Comparison of ENCODE assay signal across 9 cellular contexts in genomic region chr20:47304287-47304686, GRCh38. TPM values are rescaled to one million over a fixed set of nuclear protein-coding genes. Genes with fewer than 3 reads are reported as not detected.
DNase-seq lines count a peak whose midpoint lies in the region; ATAC-seq and TF ChIP-seq lines count a peak whose summit lies in the region.
"Had no signal": no experiment of that assay in that cellular context is flagged by ENCODE, and none has a peak within 500 bp of the region (broad histone marks: within the 10 kb centered on the region; RNA-seq: fewer than 3 reads in every experiment).

No MANE protein-coding gene starts in this region.

- TF ChIP-seq EP300 in esophagus muscularis mucosa (IDR thresholded peaks at IDR 0.05) = no peak

- peaks cover 6% of the 10 kb centered on the region for H3K4me1 ChIP-seq in CD8-positive, alpha-beta T cell (ENCODE audit: insufficient read depth, low read length)
- H3K4me1 ChIP-seq in esophagus muscularis mucosa = peaks cover 26 to 58% (median 57%) of the 10 kb centered on the region in 4 donors

- H3K9me3 Mint-ChIP-seq in CD8-positive, alpha-beta T cell = no peaks in the 10 kb centered on the region
- H3K9me3 Mint-ChIP-seq in nephron progenitor cell = no peaks in the 10 kb centered on the region

- no peak overlapping the region for H3K4me3 ChIP-seq in CD8-positive, alpha-beta T cell (ENCODE audit: low read depth, low read length)
- H3K4me3 ChIP-seq in esophagus muscularis mucosa = no peak overlapping the region
- H3K4me3 ChIP-seq: skin epidermis had no signal

- CTCF ChIA-PET in CD8-positive, alpha-beta T cell (lab: Charles Lee) = interaction anchor here (9.5 kb wide), 1 partner anchor 79 kb away, joined by 58 read pairs; no protein-coding TSS in a partner anchor

- intact Hi-C loops in CD8-positive, alpha-beta T cell (cut with DNase I, micrococcal nuclease) = no loop called here
- intact Hi-C loops in esophagus muscularis mucosa (cut with DNase I) = no loop called here

- ATAC-seq in CD8-positive, alpha-beta T cell = no peak
- no peak for ATAC-seq in GM19023 (IDR thresholded peaks at IDR 0.05; ENCODE audit: unreplicated experiment)
- no peak for ATAC-seq in GM21737 (IDR thresholded peaks at IDR 0.05; ENCODE audit: unreplicated experiment)

- peaks cover 71% of the 10 kb centered on the region for H3K36me3 Mint-ChIP-seq in CD8-positive, alpha-beta T cell
- H3K36me3 Mint-ChIP-seq in nephron progenitor cell (ENCODE audit: low read depth) = peaks cover 61% of the 10 kb centered on the region

- H3K36me3 ChIP-seq in CD8-positive, alpha-beta T cell (ENCODE audit: insufficient read depth, low read length) = peaks cover 19% of the 10 kb centered on the region
- peaks cover 9 to 67% (median 42%) of the 10 kb centered on the region in 4 donors for H3K36me3 ChIP-seq in esophagus muscularis mucosa

- H3K27me3 ChIP-seq in CD8-positive, alpha-beta T cell (ENCODE audit: insufficient read depth, low read length) = no peaks in the 10 kb centered on the region
- H3K27me3 ChIP-seq in esophagus muscularis mucosa = no peaks in the 10 kb centered on the region

- no peak for DNase-seq in CD8-positive, alpha-beta T cell
- DNase-seq in NCI-H2029 treated with DMSO at 0.1 percent for 48 hours (lab: John Stamatoyannopoulos, UW) (peak; percentile 82), esophagus muscularis mucosa (ENCODE audit: extremely low spot score) (no peak), nephron progenitor cell (no peak), activated gamma-delta T cell treated with Interleukin-2 at 50 U/mL for 16 hours (no peak)
- no peak for DNase-seq in stimulated activated CD4-positive, alpha-beta T cell treated with anti-CD3 and anti-CD28 coated beads, Interleukin-2, amount 100 ng/mL, for 48 hours

- H3K4me3 Mint-ChIP-seq in CD8-positive, alpha-beta T cell = no peak overlapping the region
- H3K4me3 Mint-ChIP-seq in nephron progenitor cell = no peak overlapping the region

- no peak for TF ChIP-seq CTCF in CD8-positive, alpha-beta T cell (IDR thresholded peaks at IDR 0.05)
- TF ChIP-seq CTCF in esophagus muscularis mucosa (IDR thresholded peaks at IDR 0.05) = peak in 2 of 3 experiments; percentile 24 to 39
- no peak for TF ChIP-seq CTCF in nephron progenitor cell (IDR thresholded peaks at IDR 0.05)

- peaks cover 22% of the 10 kb centered on the region for H3K4me1 Mint-ChIP-seq in CD8-positive, alpha-beta T cell (ENCODE audit: low read depth)
- peaks cover 4% of the 10 kb centered on the region for H3K4me1 Mint-ChIP-seq in nephron progenitor cell

- TF ChIP-seq POLR2A in esophagus muscularis mucosa (IDR thresholded peaks at IDR 0.05; ENCODE audit: low read depth) = no peak

- POLR2A ChIA-PET in CD8-positive, alpha-beta T cell (lab: Charles Lee) = no interaction called here

- 38% methylated on average over 3 of the region's 3 CpGs for WGBS in esophagus muscularis mucosa

- H3K9me3 ChIP-seq in CD8-positive, alpha-beta T cell (ENCODE audit: low read length) = no peaks in the 10 kb centered on the region
- no peaks in the 10 kb centered on the region for H3K9me3 ChIP-seq in esophagus muscularis mucosa

- H3K27me3 Mint-ChIP-seq in CD8-positive, alpha-beta T cell (ENCODE audit: low read depth) = no peaks in the 10 kb centered on the region
- H3K27me3 Mint-ChIP-seq in nephron progenitor cell (ENCODE audit: low read depth, poor library complexity) = no peaks in the 10 kb centered on the region

- no peak overlapping the region for H3K27ac ChIP-seq in CD8-positive, alpha-beta T cell (ENCODE audit: low read depth, low read length)
- H3K27ac ChIP-seq in esophagus muscularis mucosa (replicated peaks in 1 of 4) = peak overlapping the region; percentile 61 to 69 (median 66)

- peak overlapping the region; percentile 8 for H3K27ac Mint-ChIP-seq in CD8-positive, alpha-beta T cell
- peak overlapping the region; percentile 36 for H3K27ac Mint-ChIP-seq in nephron progenitor cell

RNA-seq across cellular contexts. Expression of gene ZMYND8, which starts 52.2 kb away (rescaled TPM):
- total RNA-seq in CD8-positive, alpha-beta T cell = 10 to 100 TPM; 23.2 to 27.0 TPM
- 10 to 100 TPM; 44.6 to 78.6 (median 65.8) TPM for total RNA-seq in esophagus muscularis mucosa

Comparison
In these comparisons a context has a peak if more than half of its experiments do, and no peak if none do; other contexts are left out.
1. CTCF ChIP-seq: peak in esophagus muscularis mucosa (2 of 3); none in CD8-positive, alpha-beta T cell (single experiment) and nephron progenitor cell (single experiment).